ENCODE assay signal across 13 cellular contexts in the genomic region with DNA sequence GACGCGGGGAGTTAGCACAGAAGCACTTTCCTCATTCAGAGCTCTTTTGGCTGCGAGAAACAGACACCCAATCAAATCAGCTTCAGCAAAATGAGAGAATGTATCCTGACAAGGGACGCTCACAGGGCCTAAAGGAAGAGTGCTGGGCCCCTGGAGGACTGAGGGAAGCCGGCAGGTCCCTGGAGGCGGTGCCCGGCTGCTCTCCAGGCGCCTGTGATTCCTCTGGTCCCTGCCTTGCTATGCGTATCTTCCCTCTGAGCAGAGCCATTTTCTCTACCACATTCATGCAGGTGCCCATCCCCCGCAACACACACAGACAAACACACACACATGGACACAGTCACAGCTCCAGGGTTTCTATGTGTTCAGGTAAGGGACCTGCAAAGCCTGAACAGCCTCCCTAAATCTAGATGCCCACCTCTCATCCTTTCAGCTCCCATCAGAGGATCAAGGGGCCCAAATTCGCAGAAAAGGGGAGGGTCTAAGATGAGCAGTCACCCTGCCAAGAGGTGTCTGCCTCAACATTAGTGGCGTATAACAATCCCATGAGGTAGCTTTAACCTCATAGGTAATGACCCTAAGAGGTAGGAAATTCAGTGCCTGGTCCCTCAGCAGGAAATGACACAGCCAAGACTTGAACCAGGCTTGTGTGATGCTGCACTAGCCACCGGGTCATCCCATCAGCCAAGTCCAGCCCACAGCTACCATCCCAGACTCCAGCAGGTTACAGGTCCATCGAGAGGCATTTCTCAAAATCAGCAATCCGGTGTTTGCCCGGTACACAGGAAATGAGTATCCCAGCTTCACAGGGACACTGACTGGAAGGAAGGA. TPM values are rescaled to one million over a fixed set of nuclear protein-coding genes. Genes with fewer than 3 reads are reported as not detected.
DNase-seq lines count a peak whose midpoint lies in the region; ATAC-seq and TF ChIP-seq lines count a peak whose summit lies in the region.
"Had no signal": no experiment of that assay in that cellular context is flagged by ENCODE, and none has a peak within 500 bp of the region (broad histone marks: within the 10 kb centered on the region; RNA-seq: fewer than 3 reads in every experiment).

No MANE protein-coding gene starts in this region.

- H3K4me3 ChIP-seq in NT2/D1 (ENCODE audit: insufficient read length, low read depth) = no peak overlapping the region
- no peak overlapping the region for H3K4me3 ChIP-seq in neuronal stem cell (ENCODE audit: low read length in 2 of 2)
- H3K4me3 ChIP-seq: tibial nerve had no signal

- intact Hi-C loops in Right ventricle myocardium superior (cut with DNase I) = no loop called here

- no peaks in the 10 kb centered on the region for H3K9me3 ChIP-seq in NT2/D1 (ENCODE audit: insufficient read depth, low read length)
- no peaks in the 10 kb centered on the region for H3K9me3 ChIP-seq in neuronal stem cell (replicated peaks in 1 of 2; ENCODE audit: control insufficient read depth in 2 of 2, insufficient read depth in 1 of 2, low read depth in 1 of 2, low read length in 2 of 2)
- H3K9me3 ChIP-seq: tibial nerve had no signal

- H2BK12ac ChIP-seq in neuronal stem cell (ENCODE audit: low read length) = peak overlapping the region; percentile 67

- DNase-seq in NT2/D1 (ENCODE audit: low read depth, low spot score) (no peak), neuronal stem cell (ENCODE audit: low spot score) (no peak), NCI-H748 treated with DMSO at 0.1 percent for 48 hours (lab: John Stamatoyannopoulos, UW) (no peak), HEK293T (ENCODE audit: extremely low spot score) (no peak), Right ventricle myocardium superior (no peak)
- DNase-seq in stimulated activated CD8-positive, alpha-beta memory T cell treated with anti-CD3 and anti-CD28 coated beads, Interleukin-4, amount 100 ng/mL, for 48 hours = no peak
- DNase-seq: activated CD4-positive, CD25-positive, alpha-beta regulatory T cell; activated gamma-delta T cell treated with Interleukin-2 at 50 U/mL for 16 hours; DMS153; NCI-H1417 treated with DMSO at 0.1 percent for 48 hours had no signal

- H3K14ac ChIP-seq in neuronal stem cell (ENCODE audit: low read length) = no peak overlapping the region

- H3K27ac ChIP-seq in neuronal stem cell (replicated peaks; ENCODE audit: low read length) = no peak overlapping the region
- H3K27ac ChIP-seq: tibial nerve had no signal

- peak overlapping the region; percentile 35 for H4K91ac ChIP-seq in neuronal stem cell (ENCODE audit: low read depth, low read length, poor library complexity)

- no peak overlapping the region for H3K4me2 ChIP-seq in neuronal stem cell (ENCODE audit: insufficient read depth, low read length, poor library complexity, severe bottlenecking)

- H3K23ac ChIP-seq in neuronal stem cell (ENCODE audit: low read depth, low read length, poor library complexity) = no peak overlapping the region

- ATAC-seq in GM19023 (IDR thresholded peaks at IDR 0.05; ENCODE audit: unreplicated experiment) = peak; percentile 16
- ATAC-seq in HG02763 (IDR thresholded peaks at IDR 0.05; ENCODE audit: unreplicated experiment) = peak; percentile 10
- ATAC-seq in Right ventricle myocardium superior (ENCODE audit: poor library complexity) = no peak

- CTCF ChIA-PET in HEK293T (lab: Yijun Ruan, JAX) = interaction anchor here (0.5 kb wide), 1 partner anchor 93 kb away, joined by 4 read pairs; no protein-coding TSS in a partner anchor

- no peak overlapping the region for H2BK120ac ChIP-seq in neuronal stem cell (ENCODE audit: low read depth, low read length)

- H3K36me3 ChIP-seq in NT2/D1 (ENCODE audit: insufficient read depth, insufficient read length, low read length) = no peaks in the 10 kb centered on the region
- no peaks in the 10 kb centered on the region for H3K36me3 ChIP-seq in neuronal stem cell (replicated peaks in 1 of 2; ENCODE audit: control insufficient read depth in 2 of 2, insufficient read depth in 2 of 2, low read length in 2 of 2)

- H3K4me1 ChIP-seq in NT2/D1 (ENCODE audit: insufficient read depth, insufficient read length) = peaks cover 12% of the 10 kb centered on the region
- peaks cover 4 to 8% of the 10 kb centered on the region in 2 donors for H3K4me1 ChIP-seq in neuronal stem cell (ENCODE audit: control insufficient read depth in 2 of 2, insufficient read depth in 1 of 2, low read depth in 1 of 2, low read length in 2 of 2)
- H3K4me1 ChIP-seq: tibial nerve had no signal

- H3K27me3 ChIP-seq in NT2/D1 (ENCODE audit: insufficient read depth, insufficient read length) (no peaks in the 10 kb centered on the region), neuronal stem cell (ENCODE audit: control insufficient read depth in 3 of 3, insufficient read depth in 3 of 3, low read depth in 1 of 3, low read length in 3 of 3) (peaks cover 0 to under 1% (median 0%) of the 10 kb centered on the region in 3 experiments)
- H3K27me3 ChIP-seq: tibial nerve had no signal

- peak overlapping the region; percentile 8 for H2BK5ac ChIP-seq in neuronal stem cell (ENCODE audit: low read length)

- no peak overlapping the region for H4K8ac ChIP-seq in neuronal stem cell (ENCODE audit: low read depth, low read length)

- peak overlapping the region; percentile 43 for H2BK15ac ChIP-seq in neuronal stem cell (ENCODE audit: low read length)

- peak overlapping the region; percentile 91 for H2AFZ ChIP-seq in neuronal stem cell (ENCODE audit: low read length)

- POLR2A ChIA-PET in HEK293T (lab: Yijun Ruan, JAX) = interaction anchor here (0.6 kb wide), 1 partner anchor 188 kb away, joined by 3 read pairs; a partner anchor contains a TSS

- H2AK5ac ChIP-seq in neuronal stem cell (ENCODE audit: low read depth, low read length) = no peak overlapping the region

- no peaks in the 10 kb centered on the region for H3K79me1 ChIP-seq in neuronal stem cell (ENCODE audit: low read depth, low read length)

- peak overlapping the region; percentile 82 for H3K18ac ChIP-seq in neuronal stem cell (ENCODE audit: low read length)

- WGBS in neuronal stem cell (ENCODE audit: extremely low coverage in 2 of 2, insufficient read length in 2 of 2, insufficient replicate concordance in 1 of 2), 2 donors = no CpG with 5 or more reads among the region's 16 CpGs

- H3K4ac ChIP-seq in neuronal stem cell (ENCODE audit: low read length) = no peak overlapping the region

- peak overlapping the region; percentile 12 for H3K9ac ChIP-seq in NT2/D1 (ENCODE audit: insufficient read length, low read depth)
- peak overlapping the region; percentile 32 for H3K9ac ChIP-seq in neuronal stem cell (ENCODE audit: low read depth, low read length, poor library complexity)

TF ChIP-seq in HEK293T, 16 proteins besides CTCF, POLR2A, EP300 and RAD21:
- TF ChIP-seq SP1 (IDR thresholded peaks at IDR 0.05) = no peak
- TF ChIP-seq FOXA1 (IDR thresholded peaks at IDR 0.05) = no peak
- no peak for TF ChIP-seq CTBP1 (IDR thresholded peaks at IDR 0.05; ENCODE audit: borderline replicate concordance)
- TF ChIP-seq, protein P1, sequence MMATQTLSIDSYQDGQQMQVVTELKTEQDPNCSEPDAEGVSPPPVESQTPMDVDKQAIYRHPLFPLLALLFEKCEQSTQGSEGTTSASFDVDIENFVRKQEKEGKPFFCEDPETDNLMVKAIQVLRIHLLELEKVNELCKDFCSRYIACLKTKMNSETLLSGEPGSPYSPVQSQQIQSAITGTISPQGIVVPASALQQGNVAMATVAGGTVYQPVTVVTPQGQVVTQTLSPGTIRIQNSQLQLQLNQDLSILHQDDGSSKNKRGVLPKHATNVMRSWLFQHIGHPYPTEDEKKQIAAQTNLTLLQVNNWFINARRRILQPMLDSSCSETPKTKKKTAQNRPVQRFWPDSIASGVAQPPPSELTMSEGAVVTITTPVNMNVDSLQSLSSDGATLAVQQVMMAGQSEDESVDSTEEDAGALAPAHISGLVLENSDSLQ (IDR thresholded peaks at IDR 0.05) = no peak
- TF ChIP-seq SUZ12 (IDR thresholded peaks at IDR 0.05) = no peak
- no peak for TF ChIP-seq L3MBTL2 (conservative IDR thresholded peaks at IDR 0.05)
- TF ChIP-seq ELF4 (IDR thresholded peaks at IDR 0.05) = no peak
- no peak for TF ChIP-seq ARNT (IDR thresholded peaks at IDR 0.05)
- TF ChIP-seq BHLHE40 (IDR thresholded peaks at IDR 0.05; ENCODE audit: borderline replicate concordance) = no peak
- TF ChIP-seq LEF1 (IDR thresholded peaks at IDR 0.05; ENCODE audit: borderline replicate concordance) = no peak
- TF ChIP-seq FOXK2 (IDR thresholded peaks at IDR 0.05) = no peak
- TF ChIP-seq FOXM1 (IDR thresholded peaks at IDR 0.05; ENCODE audit: borderline replicate concordance) = no peak
- TF ChIP-seq HDGF (IDR thresholded peaks at IDR 0.05; ENCODE audit: borderline replicate concordance) = no peak
- no peak for TF ChIP-seq NFRKB (IDR thresholded peaks at IDR 0.05)
- TF ChIP-seq TARDBP (IDR thresholded peaks at IDR 0.05) = no peak

RNA-seq across cellular contexts. Expression of a gene that starts 29.0 kb away (rescaled TPM):
- polyA plus RNA-seq in neuronal stem cell (2013, experiment 1 of 2) = 0.04 TPM
- polyA plus RNA-seq in neuronal stem cell (2013, experiment 2 of 2) = 0.03 TPM
- 1.9 TPM for total RNA-seq in Right ventricle myocardium superior

RNA-seq across cellular contexts. Expression of a gene that starts 59.1 kb away (rescaled TPM):
- polyA plus RNA-seq in neuronal stem cell (2013, experiment 1 of 2) = 19.8 TPM
- polyA plus RNA-seq in neuronal stem cell (2013, experiment 2 of 2) = 19.1 TPM
- 16.0 TPM for total RNA-seq in Right ventricle myocardium superior
